1 cellular context compared by ENCODE assay signal in the genomic region with DNA sequence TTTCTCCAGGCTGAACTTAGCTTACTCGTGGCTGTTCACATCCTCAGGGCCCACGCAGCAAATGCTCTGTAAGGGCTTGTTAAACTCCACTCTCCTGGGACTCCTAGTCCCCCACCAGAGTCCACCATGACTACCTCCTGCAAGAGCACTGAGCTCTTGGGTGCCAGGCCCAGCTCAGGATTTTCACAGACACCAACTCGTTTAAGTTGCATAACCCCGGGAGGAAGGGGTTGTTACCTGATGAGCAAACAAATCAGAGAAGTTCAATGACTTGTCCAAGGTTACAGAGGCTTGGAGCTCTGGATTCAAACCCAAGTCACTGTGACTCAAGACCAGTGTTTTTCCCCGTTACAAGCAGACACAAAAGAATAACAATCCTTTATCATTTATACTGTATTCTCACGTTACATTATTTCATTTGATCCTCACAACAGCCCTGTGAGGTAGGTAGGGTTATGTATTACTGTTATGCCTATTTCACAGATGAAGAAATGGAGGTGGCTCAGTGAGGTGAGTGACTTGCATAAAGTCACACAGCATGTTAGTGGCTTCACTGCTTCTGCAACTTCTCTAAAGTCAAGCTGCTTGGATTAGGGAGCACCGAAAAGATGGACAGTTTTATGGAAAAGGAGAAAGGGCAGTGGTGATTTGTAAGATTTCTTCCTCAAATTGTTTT.
TF ChIP-seq lines count a peak whose summit lies in the region.

No MANE protein-coding gene starts in this region.

TF ChIP-seq in HepG2, 621 proteins besides CTCF, POLR2A, EP300 and RAD21 (continued from another document and continues in another):
- TF ChIP-seq, protein P1, sequence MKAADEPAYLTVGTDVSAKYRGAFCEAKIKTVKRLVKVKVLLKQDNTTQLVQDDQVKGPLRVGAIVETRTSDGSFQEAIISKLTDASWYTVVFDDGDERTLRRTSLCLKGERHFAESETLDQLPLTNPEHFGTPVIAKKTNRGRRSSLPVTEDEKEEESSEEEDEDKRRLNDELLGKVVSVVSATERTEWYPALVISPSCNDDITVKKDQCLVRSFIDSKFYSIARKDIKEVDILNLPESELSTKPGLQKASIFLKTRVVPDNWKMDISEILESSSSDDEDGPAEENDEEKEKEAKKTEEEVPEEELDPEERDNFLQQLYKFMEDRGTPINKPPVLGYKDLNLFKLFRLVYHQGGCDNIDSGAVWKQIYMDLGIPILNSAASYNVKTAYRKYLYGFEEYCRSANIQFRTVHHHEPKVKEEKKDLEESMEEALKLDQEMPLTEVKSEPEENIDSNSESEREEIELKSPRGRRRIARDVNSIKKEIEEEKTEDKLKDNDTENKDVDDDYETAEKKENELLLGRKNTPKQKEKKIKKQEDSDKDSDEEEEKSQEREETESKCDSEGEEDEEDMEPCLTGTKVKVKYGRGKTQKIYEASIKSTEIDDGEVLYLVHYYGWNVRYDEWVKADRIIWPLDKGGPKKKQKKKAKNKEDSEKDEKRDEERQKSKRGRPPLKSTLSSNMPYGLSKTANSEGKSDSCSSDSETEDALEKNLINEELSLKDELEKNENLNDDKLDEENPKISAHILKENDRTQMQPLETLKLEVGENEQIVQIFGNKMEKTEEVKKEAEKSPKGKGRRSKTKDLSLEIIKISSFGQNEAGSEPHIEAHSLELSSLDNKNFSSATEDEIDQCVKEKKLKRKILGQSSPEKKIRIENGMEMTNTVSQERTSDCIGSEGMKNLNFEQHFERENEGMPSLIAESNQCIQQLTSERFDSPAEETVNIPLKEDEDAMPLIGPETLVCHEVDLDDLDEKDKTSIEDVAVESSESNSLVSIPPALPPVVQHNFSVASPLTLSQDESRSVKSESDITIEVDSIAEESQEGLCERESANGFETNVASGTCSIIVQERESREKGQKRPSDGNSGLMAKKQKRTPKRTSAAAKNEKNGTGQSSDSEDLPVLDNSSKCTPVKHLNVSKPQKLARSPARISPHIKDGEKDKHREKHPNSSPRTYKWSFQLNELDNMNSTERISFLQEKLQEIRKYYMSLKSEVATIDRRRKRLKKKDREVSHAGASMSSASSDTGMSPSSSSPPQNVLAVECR (CRISPR knock-in tag; IDR thresholded peaks at IDR 0.05; ENCODE audit: borderline replicate concordance), result no peak
- no peak for TF ChIP-seq CREB1 (IDR thresholded peaks at IDR 0.05)
- no peak for TF ChIP-seq CREB1 (CRISPR knock-in tag; IDR thresholded peaks at IDR 0.05)
- TF ChIP-seq FOXM1 (CRISPR knock-in tag; IDR thresholded peaks at IDR 0.05), result no peak
- no peak for TF ChIP-seq SIX4 (CRISPR knock-in tag; IDR thresholded peaks at IDR 0.05)
- TF ChIP-seq, protein P2, sequence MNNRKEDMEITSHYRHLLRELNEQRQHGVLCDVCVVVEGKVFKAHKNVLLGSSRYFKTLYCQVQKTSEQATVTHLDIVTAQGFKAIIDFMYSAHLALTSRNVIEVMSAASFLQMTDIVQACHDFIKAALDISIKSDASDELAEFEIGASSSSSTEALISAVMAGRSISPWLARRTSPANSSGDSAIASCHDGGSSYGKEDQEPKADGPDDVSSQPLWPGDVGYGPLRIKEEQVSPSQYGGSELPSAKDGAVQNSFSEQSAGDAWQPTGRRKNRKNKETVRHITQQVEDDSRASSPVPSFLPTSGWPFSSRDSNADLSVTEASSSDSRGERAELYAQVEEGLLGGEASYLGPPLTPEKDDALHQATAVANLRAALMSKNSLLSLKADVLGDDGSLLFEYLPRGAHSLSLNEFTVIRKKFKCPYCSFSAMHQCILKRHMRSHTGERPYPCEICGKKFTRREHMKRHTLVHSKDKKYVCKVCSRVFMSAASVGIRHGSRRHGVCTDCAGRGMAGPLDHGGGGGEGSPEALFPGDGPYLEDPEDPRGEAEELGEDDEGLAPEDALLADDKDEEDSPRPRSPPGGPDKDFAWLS (CRISPR knock-in tag; IDR thresholded peaks at IDR 0.05; ENCODE audit: borderline replicate concordance), result no peak
- no peak for TF ChIP-seq MAFG (CRISPR knock-in tag; IDR thresholded peaks at IDR 0.05)
- TF ChIP-seq NFE2L1 (CRISPR knock-in tag; IDR thresholded peaks at IDR 0.05; ENCODE audit: borderline replicate concordance), result no peak
- TF ChIP-seq NR2C2 (CRISPR knock-in tag; IDR thresholded peaks at IDR 0.05; ENCODE audit: borderline replicate concordance), result no peak
- TF ChIP-seq SOX6 (IDR thresholded peaks at IDR 0.05), result no peak
- peak; percentile 72 for TF ChIP-seq SOX6 (CRISPR knock-in tag; IDR thresholded peaks at IDR 0.05)
- TF ChIP-seq HOXA3 (CRISPR knock-in tag; IDR thresholded peaks at IDR 0.05), result 0 out of 2 replicates have a peak, but pooled peaks have one; percentile 13
- no peak for TF ChIP-seq NFE2 (CRISPR knock-in tag; IDR thresholded peaks at IDR 0.05)
- TF ChIP-seq, protein P3, sequence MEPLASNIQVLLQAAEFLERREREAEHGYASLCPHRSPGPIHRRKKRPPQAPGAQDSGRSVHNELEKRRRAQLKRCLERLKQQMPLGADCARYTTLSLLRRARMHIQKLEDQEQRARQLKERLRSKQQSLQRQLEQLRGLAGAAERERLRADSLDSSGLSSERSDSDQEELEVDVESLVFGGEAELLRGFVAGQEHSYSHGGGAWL (CRISPR knock-in tag; IDR thresholded peaks at IDR 0.05), result 0 out of 2 replicates have a peak, but pooled peaks have one; percentile 30
- TF ChIP-seq ZNF496 (CRISPR knock-in tag; IDR thresholded peaks at IDR 0.05; ENCODE audit: insufficient replicate concordance), result no peak
- TF ChIP-seq PCBP2 (optimal IDR thresholded peaks at IDR 0.05; ENCODE audit: low read depth, low read length, poor library complexity, severe bottlenecking), result no peak
- TF ChIP-seq NR3C1 (CRISPR knock-in tag; IDR thresholded peaks at IDR 0.05), result no peak
- no peak for TF ChIP-seq ESRRA (CRISPR knock-in tag; IDR thresholded peaks at IDR 0.05; ENCODE audit: low read depth)
- no peak for TF ChIP-seq ASH2L (IDR thresholded peaks at IDR 0.05; ENCODE audit: insufficient read length, low read depth, low read length)
- TF ChIP-seq, protein P4, sequence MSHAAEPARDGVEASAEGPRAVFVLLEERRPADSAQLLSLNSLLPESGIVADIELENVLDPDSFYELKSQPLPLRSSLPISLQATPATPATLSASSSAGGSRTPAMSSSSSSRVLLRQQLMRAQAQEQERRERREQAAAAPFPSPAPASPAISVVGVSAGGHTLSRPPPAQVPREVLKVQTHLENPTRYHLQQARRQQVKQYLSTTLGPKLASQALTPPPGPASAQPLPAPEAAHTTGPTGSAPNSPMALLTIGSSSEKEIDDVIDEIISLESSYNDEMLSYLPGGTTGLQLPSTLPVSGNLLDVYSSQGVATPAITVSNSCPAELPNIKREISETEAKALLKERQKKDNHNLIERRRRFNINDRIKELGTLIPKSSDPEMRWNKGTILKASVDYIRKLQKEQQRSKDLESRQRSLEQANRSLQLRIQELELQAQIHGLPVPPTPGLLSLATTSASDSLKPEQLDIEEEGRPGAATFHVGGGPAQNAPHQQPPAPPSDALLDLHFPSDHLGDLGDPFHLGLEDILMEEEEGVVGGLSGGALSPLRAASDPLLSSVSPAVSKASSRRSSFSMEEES (CRISPR knock-in tag; IDR thresholded peaks at IDR 0.05), result no peak
- no peak for TF ChIP-seq CHD4 (IDR thresholded peaks at IDR 0.05; ENCODE audit: borderline replicate concordance, low read length)
- TF ChIP-seq, protein P5, sequence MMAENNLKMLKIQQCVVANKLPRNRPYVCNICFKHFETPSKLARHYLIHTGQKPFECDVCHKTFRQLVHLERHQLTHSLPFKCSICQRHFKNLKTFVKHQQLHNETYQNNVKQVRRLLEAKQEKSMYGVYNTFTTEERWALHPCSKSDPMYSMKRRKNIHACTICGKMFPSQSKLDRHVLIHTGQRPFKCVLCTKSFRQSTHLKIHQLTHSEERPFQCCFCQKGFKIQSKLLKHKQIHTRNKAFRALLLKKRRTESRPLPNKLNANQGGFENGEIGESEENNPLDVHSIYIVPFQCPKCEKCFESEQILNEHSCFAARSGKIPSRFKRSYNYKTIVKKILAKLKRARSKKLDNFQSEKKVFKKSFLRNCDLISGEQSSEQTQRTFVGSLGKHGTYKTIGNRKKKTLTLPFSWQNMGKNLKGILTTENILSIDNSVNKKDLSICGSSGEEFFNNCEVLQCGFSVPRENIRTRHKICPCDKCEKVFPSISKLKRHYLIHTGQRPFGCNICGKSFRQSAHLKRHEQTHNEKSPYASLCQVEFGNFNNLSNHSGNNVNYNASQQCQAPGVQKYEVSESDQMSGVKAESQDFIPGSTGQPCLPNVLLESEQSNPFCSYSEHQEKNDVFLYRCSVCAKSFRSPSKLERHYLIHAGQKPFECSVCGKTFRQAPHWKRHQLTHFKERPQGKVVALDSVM (CRISPR knock-in tag; IDR thresholded peaks at IDR 0.05), result no peak
- TF ChIP-seq, protein P6, sequence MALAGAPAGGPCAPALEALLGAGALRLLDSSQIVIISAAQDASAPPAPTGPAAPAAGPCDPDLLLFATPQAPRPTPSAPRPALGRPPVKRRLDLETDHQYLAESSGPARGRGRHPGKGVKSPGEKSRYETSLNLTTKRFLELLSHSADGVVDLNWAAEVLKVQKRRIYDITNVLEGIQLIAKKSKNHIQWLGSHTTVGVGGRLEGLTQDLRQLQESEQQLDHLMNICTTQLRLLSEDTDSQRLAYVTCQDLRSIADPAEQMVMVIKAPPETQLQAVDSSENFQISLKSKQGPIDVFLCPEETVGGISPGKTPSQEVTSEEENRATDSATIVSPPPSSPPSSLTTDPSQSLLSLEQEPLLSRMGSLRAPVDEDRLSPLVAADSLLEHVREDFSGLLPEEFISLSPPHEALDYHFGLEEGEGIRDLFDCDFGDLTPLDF (CRISPR knock-in tag; IDR thresholded peaks at IDR 0.05), result no peak
- 0 out of 2 replicates have a peak, but pooled peaks have one; percentile 28 for TF ChIP-seq CCDC6 (CRISPR knock-in tag; IDR thresholded peaks at IDR 0.05)
- TF ChIP-seq, protein P7, sequence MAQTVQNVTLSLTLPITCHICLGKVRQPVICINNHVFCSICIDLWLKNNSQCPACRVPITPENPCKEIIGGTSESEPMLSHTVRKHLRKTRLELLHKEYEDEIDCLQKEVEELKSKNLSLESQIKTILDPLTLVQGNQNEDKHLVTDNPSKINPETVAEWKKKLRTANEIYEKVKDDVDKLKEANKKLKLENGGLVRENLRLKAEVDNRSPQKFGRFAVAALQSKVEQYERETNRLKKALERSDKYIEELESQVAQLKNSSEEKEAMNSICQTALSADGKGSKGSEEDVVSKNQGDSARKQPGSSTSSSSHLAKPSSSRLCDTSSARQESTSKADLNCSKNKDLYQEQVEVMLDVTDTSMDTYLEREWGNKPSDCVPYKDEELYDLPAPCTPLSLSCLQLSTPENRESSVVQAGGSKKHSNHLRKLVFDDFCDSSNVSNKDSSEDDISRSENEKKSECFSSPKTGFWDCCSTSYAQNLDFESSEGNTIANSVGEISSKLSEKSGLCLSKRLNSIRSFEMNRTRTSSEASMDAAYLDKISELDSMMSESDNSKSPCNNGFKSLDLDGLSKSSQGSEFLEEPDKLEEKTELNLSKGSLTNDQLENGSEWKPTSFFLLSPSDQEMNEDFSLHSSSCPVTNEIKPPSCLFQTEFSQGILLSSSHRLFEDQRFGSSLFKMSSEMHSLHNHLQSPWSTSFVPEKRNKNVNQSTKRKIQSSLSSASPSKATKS (CRISPR knock-in tag; IDR thresholded peaks at IDR 0.05), result no peak
- TF ChIP-seq AKAP8 (CRISPR knock-in tag; IDR thresholded peaks at IDR 0.05), result no peak
- TF ChIP-seq, protein P8, sequence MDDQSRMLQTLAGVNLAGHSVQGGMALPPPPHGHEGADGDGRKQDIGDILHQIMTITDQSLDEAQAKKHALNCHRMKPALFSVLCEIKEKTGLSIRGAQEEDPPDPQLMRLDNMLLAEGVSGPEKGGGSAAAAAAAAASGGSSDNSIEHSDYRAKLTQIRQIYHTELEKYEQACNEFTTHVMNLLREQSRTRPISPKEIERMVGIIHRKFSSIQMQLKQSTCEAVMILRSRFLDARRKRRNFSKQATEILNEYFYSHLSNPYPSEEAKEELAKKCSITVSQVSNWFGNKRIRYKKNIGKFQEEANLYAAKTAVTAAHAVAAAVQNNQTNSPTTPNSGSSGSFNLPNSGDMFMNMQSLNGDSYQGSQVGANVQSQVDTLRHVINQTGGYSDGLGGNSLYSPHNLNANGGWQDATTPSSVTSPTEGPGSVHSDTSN (CRISPR knock-in tag; IDR thresholded peaks at IDR 0.05; ENCODE audit: borderline replicate concordance), result no peak
- TF ChIP-seq KLF11 (CRISPR knock-in tag; IDR thresholded peaks at IDR 0.05), result no peak
- TF ChIP-seq ZNF329 (CRISPR knock-in tag; IDR thresholded peaks at IDR 0.05; ENCODE audit: low read depth), result no peak
- TF ChIP-seq ZNF660 (CRISPR knock-in tag; IDR thresholded peaks at IDR 0.05; ENCODE audit: borderline replicate concordance, low read depth), result no peak
- no peak for TF ChIP-seq ZNF136 (CRISPR knock-in tag; IDR thresholded peaks at IDR 0.05; ENCODE audit: low read depth)
- no peak for TF ChIP-seq ZNF343 (CRISPR knock-in tag; IDR thresholded peaks at IDR 0.05)
- TF ChIP-seq ZFP36L2 (CRISPR knock-in tag; IDR thresholded peaks at IDR 0.05), result no peak
- no peak for TF ChIP-seq AGO2 (optimal IDR thresholded peaks at IDR 0.05; ENCODE audit: low read depth, low read length)
- TF ChIP-seq JARID2 (CRISPR knock-in tag; IDR thresholded peaks at IDR 0.05; ENCODE audit: insufficient replicate concordance), result no peak
- no peak for TF ChIP-seq ELF4 (CRISPR knock-in tag; IDR thresholded peaks at IDR 0.05; ENCODE audit: borderline replicate concordance)
- no peak for TF ChIP-seq MED13 (CRISPR knock-in tag; IDR thresholded peaks at IDR 0.05)
- no peak for TF ChIP-seq SMAD1 (CRISPR knock-in tag; IDR thresholded peaks at IDR 0.05; ENCODE audit: borderline replicate concordance, low read depth)
- no peak for TF ChIP-seq ZNF17 (CRISPR knock-in tag; IDR thresholded peaks at IDR 0.05)
- no peak for TF ChIP-seq ZNF746 (CRISPR knock-in tag; IDR thresholded peaks at IDR 0.05)
- TF ChIP-seq POLR2AphosphoS2 (IDR thresholded peaks at IDR 0.05; ENCODE audit: low read depth, low read length), result no peak
- TF ChIP-seq, protein P9, sequence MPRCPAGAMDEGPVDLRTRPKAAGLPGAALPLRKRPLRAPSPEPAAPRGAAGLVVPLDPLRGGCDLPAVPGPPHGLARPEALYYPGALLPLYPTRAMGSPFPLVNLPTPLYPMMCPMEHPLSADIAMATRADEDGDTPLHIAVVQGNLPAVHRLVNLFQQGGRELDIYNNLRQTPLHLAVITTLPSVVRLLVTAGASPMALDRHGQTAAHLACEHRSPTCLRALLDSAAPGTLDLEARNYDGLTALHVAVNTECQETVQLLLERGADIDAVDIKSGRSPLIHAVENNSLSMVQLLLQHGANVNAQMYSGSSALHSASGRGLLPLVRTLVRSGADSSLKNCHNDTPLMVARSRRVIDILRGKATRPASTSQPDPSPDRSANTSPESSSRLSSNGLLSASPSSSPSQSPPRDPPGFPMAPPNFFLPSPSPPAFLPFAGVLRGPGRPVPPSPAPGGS (CRISPR knock-in tag; IDR thresholded peaks at IDR 0.05), result no peak
